ENCODE assay signal across 8 cellular contexts in genomic region chr9:100352727-100353505, GRCh38. TPM values are rescaled to one million over a fixed set of nuclear protein-coding genes. Genes with fewer than 3 reads are reported as not detected.
DNase-seq lines count a peak whose midpoint lies in the region; ATAC-seq and TF ChIP-seq lines count a peak whose summit lies in the region.

TEX10 (minus strand) TSS chr9:100352942; CDS start chr9:100349363, 3,579 bp downstream.

- H2AFZ ChIP-seq in mammary epithelial cell (ENCODE audit: low read depth, low read length) = peak within 1 kb of the TSS; percentile 97

- dilution Hi-C loops in mammary epithelial cell (cut with HindIII; ENCODE audit: low sequenced_read_pairs) = no loop called here

- TF ChIP-seq CTCF in A673 (conservative IDR thresholded peaks at IDR 0.05; ENCODE audit: low read depth, low read length) = no peak
- TF ChIP-seq CTCF in VCaP (conservative IDR thresholded peaks at IDR 0.05) = no peak
- TF ChIP-seq CTCF in mammary epithelial cell (conservative IDR thresholded peaks at IDR 0.05 in 1 of 2, IDR thresholded peaks at IDR 0.05 in 1 of 2; ENCODE audit: extremely low read depth in 1 of 2, insufficient read depth in 1 of 2, low read depth in 1 of 2, low read length in 2 of 2) = no peak

- TSS peak; percentile 87 for BruUV-seq in A673 (replicated peaks; lab: Mats Ljungman, UMichigan)
- BruUV-seq in mammary epithelial cell (replicated peaks; lab: Mats Ljungman, UMichigan) = TSS peak; percentile 71

- H3K27me3 ChIP-seq in A673 (replicated peaks; ENCODE audit: insufficient read depth, low read depth, low read length, poor library complexity) = no peaks in the 10 kb centered on the region
- no peaks in the 10 kb centered on the region for H3K27me3 ChIP-seq in mammary epithelial cell (ENCODE audit: insufficient read depth, low read length)
- H3K27me3 ChIP-seq in iPS-20b (ENCODE audit: insufficient read depth, low read length) = no peaks in the 10 kb centered on the region

- CTCF ChIA-PET in A673 (lab: Charles Lee) = no interaction called here
- CTCF ChIA-PET in mammary epithelial cell (lab: Charles Lee; ENCODE audit: low non-redundant PET) = interaction anchor here (0.7 kb wide), 1 partner anchor 140 kb away, joined by 3 read pairs; no protein-coding TSS in a partner anchor

- in situ Hi-C loops in mammary epithelial cell (cut with MboI; ENCODE audit: low sequenced_read_pairs in 2 of 2) = loop anchor here in 1 of 2 donors (5.0 kb wide), 1 partner anchor 79 kb away; no protein-coding TSS in a partner anchor

- DNase-seq in A673 (ENCODE audit: low spot score) = peak; percentile 94
- DNase-seq in NCI-H2196 (lab: John Stamatoyannopoulos, UW; ENCODE audit: unreplicated experiment) = peak; percentile 85
- DNase-seq in mammary epithelial cell = peak; percentile 73

- H3K4me1 ChIP-seq in A673 (ENCODE audit: insufficient read depth, low read length, poor library complexity, severe bottlenecking) = peaks cover 7% of the 10 kb centered on the region
- H3K4me1 ChIP-seq in mammary epithelial cell (ENCODE audit: insufficient read depth, low read length) = peaks cover 13% of the 10 kb centered on the region
- peaks cover 11% of the 10 kb centered on the region for H3K4me1 ChIP-seq in iPS-20b (ENCODE audit: insufficient read depth, low read length)

- peak within 1 kb of the TSS; percentile 71 for H3K4me3 ChIP-seq in A673 (ENCODE audit: low read depth, low read length, poor library complexity, severe bottlenecking)
- H3K4me3 ChIP-seq in mammary epithelial cell (replicated peaks in 1 of 3; ENCODE audit: insufficient read depth in 1 of 3, low read depth in 2 of 3, low read length in 3 of 3) = peak within 1 kb of the TSS; percentile 54 to 86 (median 78)
- H3K4me3 ChIP-seq in iPS-20b (ENCODE audit: low read length) = peak within 1 kb of the TSS; percentile 97
- H3K4me3 ChIP-seq in skin epidermis = peak within 1 kb of the TSS; percentile 80 to 99 (median 98)

- H3K9me3 ChIP-seq in A673 (ENCODE audit: low read depth, low read length, poor library complexity, severe bottlenecking) (no peaks in the 10 kb centered on the region), mammary epithelial cell (replicated peaks; ENCODE audit: insufficient read depth, low read length) (no peaks in the 10 kb centered on the region), iPS-20b (ENCODE audit: insufficient read depth, low read depth, low read length) (no peaks in the 10 kb centered on the region)

- intact Hi-C loops in A673 (cut with micrococcal nuclease; ENCODE audit: unreplicated experiment) (no loop called here), mammary epithelial cell (cut with micrococcal nuclease) (loop anchor here (1.0 kb wide), 4 partner anchors 58 to 242 kb away; no protein-coding TSS in a partner anchor)

- 14% methylated on average over 7 of the region's 53 CpGs for WGBS in mammary epithelial cell (ENCODE audit: low coverage, missing lambda C conversion rate)

- H3K27ac ChIP-seq in A673 (ENCODE audit: low read depth, low read length, poor library complexity, severe bottlenecking) = peak within 1 kb of the TSS; percentile 94
- peak within 1 kb of the TSS; percentile 89 for H3K27ac ChIP-seq in VCaP
- H3K27ac ChIP-seq in mammary epithelial cell (ENCODE audit: insufficient read depth, low read depth, low read length) = peak within 1 kb of the TSS; percentile 74
- peak within 1 kb of the TSS; percentile 91 for H3K27ac ChIP-seq in iPS-20b (ENCODE audit: low read length)
- H3K27ac ChIP-seq in skin epidermis = peak within 1 kb of the TSS; percentile 78 to 97 (median 91)

- POLR2A ChIA-PET in A673 (lab: Charles Lee; ENCODE audit: low non-redundant PET) = no interaction called here

- ATAC-seq in GM18867 (IDR thresholded peaks at IDR 0.05; ENCODE audit: unreplicated experiment) (peak; percentile 82), HG03103 (IDR thresholded peaks at IDR 0.05; ENCODE audit: low read depth, unreplicated experiment) (peak; percentile 69)

- peaks cover 52% of the 10 kb centered on the region for H3K79me2 ChIP-seq in mammary epithelial cell (ENCODE audit: insufficient read depth, low read length)

- H3K36me3 ChIP-seq in A673 (ENCODE audit: insufficient read depth, low read length, poor library complexity, severe bottlenecking) (peaks cover 5% of the 10 kb centered on the region), mammary epithelial cell (ENCODE audit: insufficient read depth, low read length) (peaks cover 3% of the 10 kb centered on the region), iPS-20b (ENCODE audit: insufficient read depth, low read depth, low read length) (peaks cover 10% of the 10 kb centered on the region)

- peak within 1 kb of the TSS; percentile 96 for H3K4me2 ChIP-seq in mammary epithelial cell (ENCODE audit: insufficient read depth, low read depth, low read length)

- peaks cover 2% of the 10 kb centered on the region for H4K20me1 ChIP-seq in mammary epithelial cell (ENCODE audit: insufficient read depth, low read length)

- H3K9ac ChIP-seq in mammary epithelial cell (ENCODE audit: insufficient read depth, low read length) (peak within 1 kb of the TSS; percentile 89), iPS-20b (ENCODE audit: low read depth, low read length) (peak within 1 kb of the TSS; percentile 97)

RNA-seq across cellular contexts. Expression of gene TEX10, which starts in this region (rescaled TPM):
- total RNA-seq in A673 (2021) (42.7 and 46.7 TPM in 2 replicates), mammary epithelial cell (10 to 100 TPM; 30.3 to 36.8 TPM)
- polyA plus RNA-seq in mammary epithelial cell = 27.8 TPM
- 40.7 TPM for polyA minus RNA-seq in mammary epithelial cell

Comparison
In these comparisons a context has a peak if more than half of its experiments do, and no peak if none do; other contexts are left out.
1. Peak in every context shown above with its lines: DNase-seq, ATAC-seq, H3K4me3 ChIP-seq and H3K27ac ChIP-seq.